Comparison of ENCODE assay signal across 10 cellular contexts in the genomic region with DNA sequence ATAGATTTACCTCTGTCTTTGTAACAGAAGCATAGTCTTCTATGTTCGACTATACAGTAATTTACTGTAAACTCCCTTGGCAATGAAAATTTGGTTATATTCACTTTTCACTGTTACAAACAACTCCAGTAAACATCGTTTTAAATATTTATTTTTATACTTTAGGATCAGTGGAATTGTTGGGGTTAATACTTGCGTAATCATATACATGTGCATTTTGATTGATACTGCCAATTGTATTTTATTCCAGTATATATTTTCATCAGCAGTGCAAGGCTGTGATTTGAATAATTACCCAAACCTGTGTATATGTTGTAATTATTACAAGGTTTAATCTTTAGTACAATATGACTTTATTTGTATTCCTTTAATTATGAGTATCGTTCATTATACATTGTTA.
A peak's percentile ranks its signal among the peaks of the same experiment; 100 is the strongest.
DNase-seq lines count a peak whose midpoint lies in the region; ATAC-seq, FAIRE-seq and TF ChIP-seq lines count a peak whose summit lies in the region.
"Had no signal": no experiment of that assay in that cellular context is flagged by ENCODE, and none has a peak within 500 bp of the region (broad histone marks: within the 10 kb centered on the region; RNA-seq: fewer than 3 reads in every experiment).

No MANE protein-coding gene starts in this region.

- dilution Hi-C loops in endothelial cell of umbilical vein (cut with MboI; ENCODE audit: extremely low pct_ligation_motif_present, low sequenced_read_pairs): no loop called here

- H3K79me2 ChIP-seq in endothelial cell of umbilical vein (ENCODE audit: control insufficient read depth, insufficient read depth, low read length): peaks cover 33% of the 10 kb centered on the region

- peak overlapping the region; percentile 48; a peak in 3 of 4 replicates for H3K4me3 ChIP-seq in Panc1 (ENCODE audit: low read depth in 2 of 2, low read length in 2 of 2)
- H3K4me3 ChIP-seq in endothelial cell of umbilical vein (replicated peaks in 1 of 3; ENCODE audit: insufficient read depth in 1 of 3, low read depth in 1 of 3, low read length in 3 of 3): peak overlapping the region in 2 of 3 experiments; percentile 78 to 86
- H3K4me3 ChIP-seq in prostate gland: peak overlapping the region; percentile 22 to 29

- ATAC-seq in Panc1: no peak

- no peaks in the 10 kb centered on the region for H3K27me3 ChIP-seq in Panc1 (ENCODE audit: control insufficient read depth, insufficient read depth, low read length)
- no peaks in the 10 kb centered on the region for H3K27me3 ChIP-seq in endothelial cell of umbilical vein (ENCODE audit: control insufficient read depth in 2 of 2, insufficient read depth in 2 of 2, low read length in 2 of 2)
- no peaks in the 10 kb centered on the region for H3K27me3 ChIP-seq in prostate gland (replicated peaks; ENCODE audit: insufficient read depth)

- 72% methylated on average over 4 of the region's 4 CpGs for WGBS in prostate gland

- H3K4me3 Mint-ChIP-seq in Calu3 (ENCODE audit: low read depth, unreplicated experiment): peak overlapping the region; percentile 78

- H3K9me3 ChIP-seq in Panc1 (ENCODE audit: control insufficient read depth, insufficient read depth, low read depth, low read length) (no peaks in the 10 kb centered on the region), endothelial cell of umbilical vein (replicated peaks; ENCODE audit: control insufficient read depth, insufficient read depth, low read length) (no peaks in the 10 kb centered on the region), prostate gland (no peaks in the 10 kb centered on the region)

- TF ChIP-seq CTCF in Calu3 (IDR thresholded peaks at IDR 0.05; ENCODE audit: unreplicated experiment): no peak
- TF ChIP-seq CTCF in Panc1 (IDR thresholded peaks at IDR 0.05): no peak
- TF ChIP-seq CTCF in endothelial cell of umbilical vein (IDR thresholded peaks at IDR 0.05; ENCODE audit: extremely low read depth in 1 of 2, insufficient read depth in 1 of 2, low read depth in 1 of 2, low read length in 2 of 2): no peak
- TF ChIP-seq CTCF in prostate gland (IDR thresholded peaks at IDR 0.05): no peak

- DNase-seq in Calu3: no peak
- no peak for DNase-seq in Panc1 (ENCODE audit: low read depth, low spot score)
- DNase-seq in endothelial cell of umbilical vein (ENCODE audit: low read depth, low spot score): peak; percentile 11
- DNase-seq in prostate gland (ENCODE audit: low spot score): no peak
- DNase-seq in COLO668 (lab: John Stamatoyannopoulos, UW; ENCODE audit: unreplicated experiment): no peak
- DNase-seq in hypothalamus (lab: John Stamatoyannopoulos, UW): no peak
- no peak for DNase-seq in A172 (ENCODE audit: low spot score)
- DNase-seq in NCI-H2081 (lab: John Stamatoyannopoulos, UW): no peak
- DNase-seq: activated CD4-positive, alpha-beta T cell treated with anti-CD3 and anti-CD28 coated beads, Interleukin-2, amount 50 U/mL, for 48 hours; kidney glomerular epithelial cell had no signal

- no peak for FAIRE-seq in endothelial cell of umbilical vein (lab: Jason Lieb, UNC)

- TF ChIP-seq POLR2A in endothelial cell of umbilical vein (IDR thresholded peaks at IDR 0.05; ENCODE audit: low read depth, low read length) (no peak), prostate gland (IDR thresholded peaks at IDR 0.05) (no peak)

- peak overlapping the region; percentile 95; the same call in 1 of the 2 replicates for H3K27ac ChIP-seq in Panc1 (ENCODE audit: low read length)
- H3K27ac ChIP-seq in endothelial cell of umbilical vein (ENCODE audit: insufficient read depth, low read depth, low read length): peak overlapping the region; percentile 68
- H3K27ac ChIP-seq in prostate gland: peak overlapping the region in 1 of 2 donors; percentile 63

- H3K36me3 Mint-ChIP-seq in Calu3 (ENCODE audit: insufficient read depth, unreplicated experiment): no peaks in the 10 kb centered on the region

- POLR2A ChIA-PET in Panc1 (lab: Charles Lee): interaction anchor here (0.5 to 0.6 kb wide), 2 partner anchors 95 to 256 kb away, joined by 3 read pairs; partner anchors contain the start of gene ARID1B
- POLR2A ChIA-PET in endothelial cell of umbilical vein (lab: Charles Lee): no interaction called here

- peak overlapping the region; percentile 84 for H3K9ac ChIP-seq in endothelial cell of umbilical vein (replicated peaks; ENCODE audit: extremely low read depth, insufficient read depth, low read length)

- H3K4me1 Mint-ChIP-seq in Calu3 (ENCODE audit: low read depth, unreplicated experiment): no peaks in the 10 kb centered on the region

- CTCF ChIA-PET in Calu3 (lab: Charles Lee): no interaction called here
- CTCF ChIA-PET in Panc1 (lab: Charles Lee): interaction anchor here (2.7 kb wide), 1 partner anchor 13 kb away, joined by 9 read pairs; no protein-coding TSS in a partner anchor
- CTCF ChIA-PET in endothelial cell of umbilical vein (lab: Charles Lee): interaction anchor here (0.7 to 4.6 kb wide), 7 partner anchors 11 to 151 kb away, joined by 3 to 63 read pairs (median 7); no protein-coding TSS in a partner anchor

- no peak overlapping the region for H2AFZ ChIP-seq in endothelial cell of umbilical vein (ENCODE audit: low read depth, low read length)

- no TSS peak for BruUV-seq in Calu3 (replicated peaks; lab: Mats Ljungman, UMichigan)
- BruUV-seq in Panc1 (replicated peaks; lab: Mats Ljungman, UMichigan): no TSS peak
- BruUV-seq in endothelial cell of umbilical vein (replicated peaks; lab: Mats Ljungman, UMichigan): no TSS peak

- H3K27ac Mint-ChIP-seq in Calu3 (ENCODE audit: unreplicated experiment): peak overlapping the region; percentile 72

- no peaks in the 10 kb centered on the region for H3K9me3 Mint-ChIP-seq in Calu3 (ENCODE audit: low read depth, unreplicated experiment)

- H3K36me3 ChIP-seq in Panc1 (ENCODE audit: control insufficient read depth, insufficient read depth, low read length) (no peaks in the 10 kb centered on the region; the same call in 1 of the 2 replicates), endothelial cell of umbilical vein (ENCODE audit: control insufficient read depth in 2 of 2, extremely low read depth in 1 of 2, insufficient read depth in 2 of 2, low read length in 2 of 2) (no peaks in the 10 kb centered on the region), prostate gland (no peaks in the 10 kb centered on the region)

- peaks cover 16% of the 10 kb centered on the region; the same call in 1 of the 2 replicates for H3K4me1 ChIP-seq in Panc1 (ENCODE audit: control insufficient read depth, insufficient read depth, low read length)
- H3K4me1 ChIP-seq in endothelial cell of umbilical vein (ENCODE audit: control insufficient read depth, extremely low read depth, insufficient read depth, low read length): peaks cover 8% of the 10 kb centered on the region
- peaks cover 8% of the 10 kb centered on the region for H3K4me1 ChIP-seq in prostate gland (replicated peaks)

- no peaks in the 10 kb centered on the region for H3K9me1 ChIP-seq in endothelial cell of umbilical vein (replicated peaks; ENCODE audit: control insufficient read depth, extremely low read depth, insufficient read depth, low read length)

- in situ Hi-C loops in Panc1 (cut with HindIII; ENCODE audit: low pct_unique_long_range_greater_than_20kb, low sequenced_read_pairs): no loop called here

- peak overlapping the region; percentile 100 for H3K4me2 ChIP-seq in endothelial cell of umbilical vein (ENCODE audit: insufficient read depth, low read length)

- intact Hi-C loops in Calu3 (cut with micrococcal nuclease; ENCODE audit: unreplicated experiment) (loop anchor here (5.0 kb wide), 2 partner anchors 149 to 251 kb away; no protein-coding TSS in a partner anchor), Panc1 (cut with micrococcal nuclease; ENCODE audit: unreplicated experiment) (no loop called here), endothelial cell of umbilical vein (cut with micrococcal nuclease) (loop anchor here (2.0 to 5.0 kb wide), 2 partner anchors 56 to 239 kb away; no protein-coding TSS in a partner anchor), prostate gland (cut with DNase I) (loop anchor here (5.0 kb wide), 1 partner anchor 239 kb away; no protein-coding TSS in a partner anchor)

- no peaks in the 10 kb centered on the region for H3K27me3 Mint-ChIP-seq in Calu3 (ENCODE audit: unreplicated experiment)

- H4K20me1 ChIP-seq in endothelial cell of umbilical vein (replicated peaks; ENCODE audit: control insufficient read depth, extremely low read depth, insufficient read depth, low read length): no peaks in the 10 kb centered on the region

TF ChIP-seq in endothelial cell of umbilical vein, 7 proteins besides CTCF, POLR2A, EP300 and RAD21:
- TF ChIP-seq MYC (IDR thresholded peaks at IDR 0.05; ENCODE audit: low read depth, low read length) (no peak), JUN (IDR thresholded peaks at IDR 0.05; ENCODE audit: borderline replicate concordance, insufficient read depth, insufficient read length, low read depth) (no peak), POLR2AphosphoS5 (IDR thresholded peaks at IDR 0.05; ENCODE audit: insufficient read depth, low read depth, low read length) (no peak)

Comparison
In these comparisons a context has a peak if more than half of its experiments do, and no peak if none do; other contexts are left out.
1. H3K4me3 ChIP-seq: peak in every context shown above with its lines; median percentile 82 in endothelial cell of umbilical vein; 48 in Panc1; 26 in prostate gland.